In genomic region chr22:46515208-46516111, GRCh38 we compare ENCODE assay signal across 18 cellular contexts. TPM values are rescaled to one million over a fixed set of nuclear protein-coding genes. Genes with fewer than 3 reads are reported as not detected.
DNase-seq lines count a peak whose midpoint lies in the region; ATAC-seq and TF ChIP-seq lines count a peak whose summit lies in the region.
"Had no signal": no experiment of that assay in that cellular context is flagged by ENCODE, and none has a peak within 500 bp of the region (broad histone marks: within the 10 kb centered on the region; RNA-seq: fewer than 3 reads in every experiment).

No MANE protein-coding gene starts in this region.

- no peak overlapping the region for H3K4me3 ChIP-seq in SK-N-SH (ENCODE audit: low read depth in 2 of 2, low read length in 1 of 2)
- H3K4me3 ChIP-seq in esophagus squamous epithelium = no peak overlapping the region
- H3K4me3 ChIP-seq: heart right ventricle had no signal

- intact Hi-C loops in activated CD4-positive, alpha-beta T cell treated with anti-CD3 and anti-CD28 coated beads for 36 hours (cut with DNase I, micrococcal nuclease) = no loop called here
- intact Hi-C loops in esophagus squamous epithelium (cut with DNase I) = no loop called here

- ATAC-seq in activated CD4-positive, alpha-beta T cell treated with anti-CD3 and anti-CD28 coated beads for 36 hours = peak; percentile 49
- peak; percentile 20 for ATAC-seq in stimulated activated effector memory CD8-positive, alpha-beta T cell treated with anti-CD3 and anti-CD28 coated beads, Interleukin-12 subunit alpha, Interleukin-12 subunit beta, amount 100 ng/mL, for 72 hours
- ATAC-seq: effector memory CD8-positive, alpha-beta T cell; heart right ventricle had no signal

- TF ChIP-seq EP300 in SK-N-SH (IDR thresholded peaks at IDR 0.05; ENCODE audit: borderline replicate concordance in 1 of 2, low read depth in 1 of 2, low read length in 1 of 2) = no peak

- TF ChIP-seq RAD21 in SK-N-SH (IDR thresholded peaks at IDR 0.05; ENCODE audit: low read length) = no peak

- WGBS in SK-N-SH (ENCODE audit: low lambda C conversion rate) = 83% methylated on average over 10 of the region's 10 CpGs
- 46 to 52% methylated on average over 5 to 7 of the region's 10 CpGs for WGBS in esophagus squamous epithelium, 2 donors

- H4K20me1 ChIP-seq in SK-N-SH (ENCODE audit: insufficient read depth) = no peaks in the 10 kb centered on the region

- H3K27me3 Mint-ChIP-seq in activated CD4-positive, alpha-beta T cell treated with anti-CD3 and anti-CD28 coated beads for 36 hours = no peaks in the 10 kb centered on the region

- H3K9me2 ChIP-seq in SK-N-SH = no peaks in the 10 kb centered on the region

- POLR2A ChIA-PET in activated CD4-positive, alpha-beta T cell treated with anti-CD3 and anti-CD28 coated beads for 36 hours (lab: Charles Lee) = no interaction called here
- POLR2A ChIA-PET in SK-N-SH (lab: Yijun Ruan, JAX) = no interaction called here

- no peaks in the 10 kb centered on the region for H3K4me1 Mint-ChIP-seq in activated CD4-positive, alpha-beta T cell treated with anti-CD3 and anti-CD28 coated beads for 36 hours
- H3K4me1 Mint-ChIP-seq in stimulated activated effector memory CD8-positive, alpha-beta T cell treated with anti-CD3 and anti-CD28 coated beads, Interleukin-12 subunit alpha, Interleukin-12 subunit beta, amount 100 ng/mL, for 72 hours = no peaks in the 10 kb centered on the region

- no peak overlapping the region for H3K27ac Mint-ChIP-seq in activated CD4-positive, alpha-beta T cell treated with anti-CD3 and anti-CD28 coated beads for 36 hours
- H3K27ac Mint-ChIP-seq in stimulated activated effector memory CD8-positive, alpha-beta T cell treated with anti-CD3 and anti-CD28 coated beads, Interleukin-12 subunit alpha, Interleukin-12 subunit beta, amount 100 ng/mL, for 72 hours = no peak overlapping the region
- H3K27ac Mint-ChIP-seq: activated T-cell treated with anti-CD3 and anti-CD28 coated beads, Interleukin-2, amount 50 U/mL, for 72 hours had no signal

- H3K9me3 ChIP-seq in SK-N-SH (no peaks in the 10 kb centered on the region), esophagus squamous epithelium (no peaks in the 10 kb centered on the region)
- H3K9me3 ChIP-seq: Caco-2, heart right ventricle had no signal

- no peaks in the 10 kb centered on the region for H3K36me3 Mint-ChIP-seq in activated CD4-positive, alpha-beta T cell treated with anti-CD3 and anti-CD28 coated beads for 36 hours (ENCODE audit: low read depth)
- H3K36me3 Mint-ChIP-seq in stimulated activated effector memory CD8-positive, alpha-beta T cell treated with anti-CD3 and anti-CD28 coated beads, Interleukin-12 subunit alpha, Interleukin-12 subunit beta, amount 100 ng/mL, for 72 hours = no peaks in the 10 kb centered on the region

- H3K79me2 ChIP-seq in SK-N-SH (ENCODE audit: insufficient read depth) = no peaks in the 10 kb centered on the region

- peak overlapping the region; percentile 51; the same call in 1 of the 2 replicates for H3K4me2 ChIP-seq in SK-N-SH

- H2AFZ ChIP-seq in SK-N-SH (ENCODE audit: low read depth) = no peak overlapping the region

- no peaks in the 10 kb centered on the region for H3K27me3 ChIP-seq in SK-N-SH (ENCODE audit: insufficient read depth)
- H3K27me3 ChIP-seq in esophagus squamous epithelium = no peaks in the 10 kb centered on the region

- H3K4me1 ChIP-seq in SK-N-SH (ENCODE audit: control insufficient read depth in 1 of 2, insufficient read depth in 2 of 2, low read depth in 1 of 2, low read length in 1 of 2) = peaks cover 0 to 13% of the 10 kb centered on the region in 2 experiments; a peak in 2 of 4 replicates
- H3K4me1 ChIP-seq in esophagus squamous epithelium = peaks cover 19 to 59% (median 24%) of the 10 kb centered on the region in 3 donors
- H3K4me1 ChIP-seq: Caco-2 had no signal

- TF ChIP-seq POLR2A in esophagus squamous epithelium (IDR thresholded peaks at IDR 0.05) = no peak

- no peak overlapping the region for H3K4me3 Mint-ChIP-seq in activated CD4-positive, alpha-beta T cell treated with anti-CD3 and anti-CD28 coated beads for 36 hours
- H3K4me3 Mint-ChIP-seq in stimulated activated effector memory CD8-positive, alpha-beta T cell treated with anti-CD3 and anti-CD28 coated beads, Interleukin-12 subunit alpha, Interleukin-12 subunit beta, amount 100 ng/mL, for 72 hours = no peak overlapping the region
- H3K4me3 Mint-ChIP-seq: activated T-cell treated with anti-CD3 and anti-CD28 coated beads, Interleukin-2, amount 50 U/mL, for 72 hours; effector memory CD8-positive, alpha-beta T cell had no signal

- no peaks in the 10 kb centered on the region for H3K9me3 Mint-ChIP-seq in activated CD4-positive, alpha-beta T cell treated with anti-CD3 and anti-CD28 coated beads for 36 hours (ENCODE audit: low read depth)
- no peaks in the 10 kb centered on the region for H3K9me3 Mint-ChIP-seq in stimulated activated effector memory CD8-positive, alpha-beta T cell treated with anti-CD3 and anti-CD28 coated beads, Interleukin-12 subunit alpha, Interleukin-12 subunit beta, amount 100 ng/mL, for 72 hours
- H3K9me3 Mint-ChIP-seq: activated T-cell treated with anti-CD3 and anti-CD28 coated beads, Interleukin-2, amount 50 U/mL, for 72 hours; effector memory CD8-positive, alpha-beta T cell had no signal

- CTCF ChIA-PET in activated CD4-positive, alpha-beta T cell treated with anti-CD3 and anti-CD28 coated beads for 36 hours (lab: Charles Lee) = no interaction called here
- CTCF ChIA-PET in SK-N-SH (lab: Yijun Ruan, JAX) = interaction anchor here (1.4 kb wide), 1 partner anchor 26 kb away, joined by 4 read pairs; no protein-coding TSS in a partner anchor

- H3K27ac ChIP-seq in SK-N-SH (ENCODE audit: low read depth in 2 of 2, low read length in 1 of 2) (no peak overlapping the region), esophagus squamous epithelium (peak overlapping the region; percentile 81 to 86 (median 83))
- H3K27ac ChIP-seq: 22Rv1, heart right ventricle, HL-60 had no signal

- H3K36me3 ChIP-seq in SK-N-SH (replicated peaks in 1 of 2; ENCODE audit: control insufficient read depth in 1 of 2, insufficient read depth in 2 of 2, low read length in 1 of 2) (no peaks in the 10 kb centered on the region), esophagus squamous epithelium (peaks cover 0 to 24% (median 0%) of the 10 kb centered on the region in 3 donors)
- H3K36me3 ChIP-seq: heart right ventricle had no signal

- DNase-seq in activated CD4-positive, alpha-beta T cell treated with anti-CD3 and anti-CD28 coated beads for 36 hours = peak; percentile 18
- no peak for DNase-seq in activated CD4-positive, alpha-beta T cell treated with anti-CD3 and anti-CD28 coated beads for 48 hours
- peak; percentile 32 for DNase-seq in SK-N-SH
- no peak for DNase-seq in esophagus squamous epithelium (lab: John Stamatoyannopoulos, UW)
- DNase-seq in stimulated activated effector memory CD8-positive, alpha-beta T cell treated with anti-CD3 and anti-CD28 coated beads, Interleukin-12 subunit alpha, Interleukin-12 subunit beta, amount 100 ng/mL, for 72 hours (ENCODE audit: low spot score in 2 of 2) = no peak
- DNase-seq in effector CD8-positive, alpha-beta T cell (lab: John Stamatoyannopoulos, UW) = no peak
- no peak for DNase-seq in NCI-H2171 (lab: John Stamatoyannopoulos, UW)
- DNase-seq in activated CD4-positive, alpha-beta T cell treated with anti-CD3 and anti-CD28 coated beads, Interleukin-2, amount 50 U/mL, for 1 hour = no peak
- DNase-seq: activated CD4-positive, alpha-beta T cell treated with anti-CD3 and anti-CD28 coated beads for 1 hour; activated T-cell treated with anti-CD3 and anti-CD28 coated beads, Interleukin-2, amount 50 U/mL, for 72 hours; effector memory CD8-positive, alpha-beta T cell; heart right ventricle; MV-4-11; NCI-H2171 treated with DMSO at 0.1 percent for 48 hours; SW 1271 had no signal

- H3F3A ChIP-seq in SK-N-SH (replicated peaks; ENCODE audit: insufficient read depth) = no peaks in the 10 kb centered on the region

- H3K9ac ChIP-seq in SK-N-SH = no peak overlapping the region

- TF ChIP-seq CTCF in SK-N-SH (IDR thresholded peaks at IDR 0.05) (no peak), esophagus squamous epithelium (IDR thresholded peaks at IDR 0.05) (no peak)

TF ChIP-seq in SK-N-SH, 30 proteins besides CTCF, POLR2A, EP300 and RAD21:
- TF ChIP-seq USF1 (IDR thresholded peaks at IDR 0.05; ENCODE audit: borderline replicate concordance, low read depth) (peak; percentile 15; the same call in 1 of the 2 replicates), GABPA (IDR thresholded peaks at IDR 0.05; ENCODE audit: low read depth) (no peak)

RNA-seq across cellular contexts. Expression of gene CELSR1, which starts 22.0 kb away (rescaled TPM):
- under 1 TPM; 0.43 to 0.46 TPM for total RNA-seq in activated CD4-positive, alpha-beta T cell treated with anti-CD3 and anti-CD28 coated beads for 36 hours
- 1.8 and 5.0 TPM in 2 replicates for polyA plus RNA-seq in SK-N-SH (2012; rRNA removed)
- 2.0 and 3.3 TPM in 2 replicates for polyA plus RNA-seq in SK-N-SH (2012; cell fraction: cytosol; rRNA removed)
- polyA plus RNA-seq in SK-N-SH (2012; cell fraction: nucleus; rRNA removed) = 4.3 and 5.2 TPM in 2 replicates
- 10 to 100 TPM; 38.7 to 50.6 (median 43.7) TPM for total RNA-seq in esophagus squamous epithelium

Comparison
In these comparisons a context has a peak if more than half of its experiments do, and no peak if none do; other contexts are left out.
1. DNase-seq: peak in activated CD4-positive, alpha-beta T cell treated with anti-CD3 and anti-CD28 coated beads for 36 hours (single experiment) and SK-N-SH (single experiment); none in activated CD4-positive, alpha-beta T cell treated with anti-CD3 and anti-CD28 coated beads for 48 hours (single experiment), esophagus squamous epithelium (single experiment), stimulated activated effector memory CD8-positive, alpha-beta T cell treated with anti-CD3 and anti-CD28 coated beads, Interleukin-12 subunit alpha, Interleukin-12 subunit beta, amount 100 ng/mL, for 72 hours (0 of 2), effector CD8-positive, alpha-beta T cell (single experiment), NCI-H2171 (single experiment) and activated CD4-positive, alpha-beta T cell treated with anti-CD3 and anti-CD28 coated beads, Interleukin-2, amount 50 U/mL, for 1 hour (single experiment).
2. H3K27ac ChIP-seq: peak in esophagus squamous epithelium (4 of 4); none in SK-N-SH (0 of 2).
3. RNA of gene CELSR1, which starts 22.0 kb away (total RNA-seq): 38.7 to 50.6 TPM in esophagus squamous epithelium; 0.43 to 0.46 TPM in activated CD4-positive, alpha-beta T cell treated with anti-CD3 and anti-CD28 coated beads for 36 hours; every median in the first group is over 10 times any median in the second.